ENCODE assay signal across 1 cellular context in the genomic region with DNA sequence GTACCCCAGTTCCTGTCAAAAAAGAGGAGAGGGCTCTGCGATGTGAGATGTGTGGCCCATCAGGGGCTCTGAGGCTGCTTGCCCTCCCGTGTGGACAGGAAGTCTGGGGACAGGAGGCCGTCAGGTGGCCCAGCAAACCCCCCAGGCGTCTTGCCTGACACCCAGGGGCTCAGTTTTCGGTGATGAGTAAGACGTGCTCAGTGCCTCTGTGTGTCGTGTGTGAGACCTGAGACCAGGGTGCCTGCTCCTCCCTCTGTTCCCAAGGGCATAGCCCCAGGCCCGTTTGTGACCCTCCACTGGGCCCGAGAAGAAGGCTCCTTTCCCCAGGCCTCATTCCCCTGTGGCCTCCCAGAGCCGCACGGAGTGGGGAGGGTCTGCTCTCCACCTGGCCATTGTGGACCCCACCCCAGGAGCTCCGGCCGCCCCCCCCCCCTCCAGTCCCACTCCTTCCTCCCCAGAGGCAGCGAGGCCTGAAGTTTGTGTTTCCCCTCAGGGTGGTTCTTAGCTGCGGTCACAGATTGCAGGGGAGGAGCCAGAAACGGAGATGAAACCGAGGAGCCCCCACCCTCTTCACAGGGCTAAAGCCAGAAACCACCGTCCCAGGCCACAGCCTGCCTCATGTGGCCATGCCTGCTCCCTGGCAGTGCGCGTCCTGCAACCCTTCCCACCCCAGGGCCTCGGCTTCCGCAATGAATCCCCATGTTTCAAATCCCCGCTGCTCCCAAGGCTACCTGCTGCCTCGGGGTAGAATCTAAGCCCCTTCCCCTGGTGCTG.
TF ChIP-seq lines count a peak whose summit lies in the region.

No MANE protein-coding gene starts in this region.

TF ChIP-seq in H1, 55 proteins besides CTCF, POLR2A, EP300 and RAD21:
- no peak for TF ChIP-seq JUND (IDR thresholded peaks at IDR 0.05; ENCODE audit: low read length)
- no peak for TF ChIP-seq CHD2 (IDR thresholded peaks at IDR 0.05; ENCODE audit: low read length)
- TF ChIP-seq POLR2AphosphoS5 (IDR thresholded peaks at IDR 0.05; ENCODE audit: low read depth, low read length) = 0 out of 2 replicates have a peak, but pooled peaks have one; percentile 12
- no peak for TF ChIP-seq POU5F1 (IDR thresholded peaks at IDR 0.05; ENCODE audit: low read depth, low read length)
